9 cellular contexts compared by ENCODE assay signal in genomic region chr19:4122480-4122879, GRCh38. TPM values are rescaled to one million over a fixed set of nuclear protein-coding genes. Genes with fewer than 3 reads are reported as not detected.
DNase-seq lines count a peak whose midpoint lies in the region; ATAC-seq and TF ChIP-seq lines count a peak whose summit lies in the region.
"Had no signal": no experiment of that assay in that cellular context is flagged by ENCODE, and none has a peak within 500 bp of the region (broad histone marks: within the 10 kb centered on the region; RNA-seq: fewer than 3 reads in every experiment).

No MANE protein-coding gene starts in this region.

- ATAC-seq in activated B cell treated with CpG ODN at 0.5 μM for 24 hours (ENCODE audit: low read depth), result no peak
- no peak for ATAC-seq in gastroesophageal sphincter
- ATAC-seq in HG02870 (IDR thresholded peaks at IDR 0.05; ENCODE audit: unreplicated experiment), result no peak

- no peaks in the 10 kb centered on the region for H3K27me3 Mint-ChIP-seq in activated B cell treated with CpG ODN at 0.5 μM for 24 hours

- H3K9me3 Mint-ChIP-seq in activated B cell treated with CpG ODN at 0.5 μM for 24 hours, result no peaks in the 10 kb centered on the region

- peak overlapping the region; percentile 86 to 90 (median 90) for H3K9ac ChIP-seq in skeletal muscle tissue (ENCODE audit: low read depth in 1 of 3, low read length in 3 of 3)

- peak overlapping the region; percentile 78 for H3K27ac Mint-ChIP-seq in activated B cell treated with CpG ODN at 0.5 μM for 24 hours

- in situ Hi-C loops in HAP-1 (cut with MboI; ENCODE audit: low sequenced_read_pairs), result no loop called here

- peak overlapping the region; percentile 85 for H3K4me3 Mint-ChIP-seq in activated B cell treated with CpG ODN at 0.5 μM for 24 hours

- POLR2A ChIA-PET in activated B cell treated with CpG ODN at 0.5 μM for 24 hours (lab: Charles Lee), result interaction anchor here (1.0 kb wide), 1 partner anchor 13 kb away, joined by 3 read pairs; no protein-coding TSS in a partner anchor

- no peak for TF ChIP-seq POLR2A in gastroesophageal sphincter (IDR thresholded peaks at IDR 0.05)

- H3K9me3 ChIP-seq in HAP-1, result no peaks in the 10 kb centered on the region
- H3K9me3 ChIP-seq in gastroesophageal sphincter, result no peaks in the 10 kb centered on the region
- no peaks in the 10 kb centered on the region for H3K9me3 ChIP-seq in skeletal muscle tissue (ENCODE audit: control insufficient read depth in 3 of 3, low read length in 3 of 3)

- TF ChIP-seq CTCF in activated B cell treated with CpG ODN at 0.5 μM for 24 hours (IDR thresholded peaks at IDR 0.05) (no peak), gastroesophageal sphincter (IDR thresholded peaks at IDR 0.05) (no peak)

- H3K4me3 ChIP-seq in HAP-1 (peak overlapping the region; percentile 64), gastroesophageal sphincter (peak overlapping the region in 1 of 2 donors; percentile 84), skeletal muscle tissue (ENCODE audit: low read length in 3 of 3) (peak overlapping the region; percentile 79 to 87 (median 82))

- CTCF ChIA-PET in activated B cell treated with CpG ODN at 0.5 μM for 24 hours (lab: Charles Lee), result no interaction called here

- peaks cover 15% of the 10 kb centered on the region for H3K36me3 Mint-ChIP-seq in activated B cell treated with CpG ODN at 0.5 μM for 24 hours (ENCODE audit: low read depth)

- WGBS in gastroesophageal sphincter (ENCODE audit: low coverage in 1 of 2), 2 donors, result 39 to 51% methylated on average over 3 of the region's 5 CpGs

- DNase-seq in HAP-1 (ENCODE audit: low spot score in 2 of 2) (no peak), activated B cell treated with CpG ODN at 0.5 μM for 24 hours (no peak), DMS 273 (lab: John Stamatoyannopoulos, UW; ENCODE audit: unreplicated experiment) (no peak)
- no peak for DNase-seq in activated effector memory CD4-positive, alpha-beta T cell treated with Interleukin-2 at 50 U/mL for 16 hours
- DNase-seq in effector CD4-positive, alpha-beta T cell, result no peak

- intact Hi-C loops in activated B cell treated with CpG ODN at 0.5 μM for 24 hours (cut with micrococcal nuclease), result loop anchor here (5.0 to 10.0 kb wide), 2 partner anchors 62 to 135 kb away; partner anchors contain the start of genes ANKRD24, EEF2 and SIRT6

- TF ChIP-seq EP300 in gastroesophageal sphincter (IDR thresholded peaks at IDR 0.05), result no peak

- H3K36me3 ChIP-seq in HAP-1 (replicated peaks) (peaks cover 5% of the 10 kb centered on the region; the same call in 1 of the 2 replicates), gastroesophageal sphincter (peaks cover 0 to 31% of the 10 kb centered on the region in 2 donors), skeletal muscle tissue (ENCODE audit: control insufficient read depth in 3 of 3, insufficient read depth in 3 of 3, low read length in 3 of 3) (peaks cover 4 to 5% (median 5%) of the 10 kb centered on the region in 3 donors)

- H3K27ac ChIP-seq in gastroesophageal sphincter, result peak overlapping the region in 3 of 4 donors; percentile 81 to 87 (median 85)
- peak overlapping the region; percentile 55 for H3K27ac ChIP-seq in skeletal muscle tissue (ENCODE audit: low read depth, low read length)

- peaks cover 10% of the 10 kb centered on the region for H3K4me1 ChIP-seq in HAP-1
- peaks cover 4 to 48% (median 16%) of the 10 kb centered on the region in 3 donors for H3K4me1 ChIP-seq in gastroesophageal sphincter
- H3K4me1 ChIP-seq in skeletal muscle tissue (ENCODE audit: control insufficient read depth in 3 of 3, insufficient read depth in 3 of 3, low read length in 3 of 3), result peaks cover 9 to 27% (median 20%) of the 10 kb centered on the region in 3 donors

- peaks cover 27% of the 10 kb centered on the region for H3K4me1 Mint-ChIP-seq in activated B cell treated with CpG ODN at 0.5 μM for 24 hours

- H3K27me3 ChIP-seq in HAP-1 (ENCODE audit: low read depth), result no peaks in the 10 kb centered on the region
- no peaks in the 10 kb centered on the region for H3K27me3 ChIP-seq in gastroesophageal sphincter
- H3K27me3 ChIP-seq in skeletal muscle tissue (ENCODE audit: control insufficient read depth in 3 of 3, insufficient read depth in 3 of 3, low read length in 3 of 3), result no peaks in the 10 kb centered on the region

RNA-seq across cellular contexts. Expression of gene MAP2K2, which starts 1.4 kb away (rescaled TPM):
- total RNA-seq in activated B cell treated with CpG ODN at 0.5 μM for 24 hours (126 TPM in 2 replicates), gastroesophageal sphincter (100 to 1,000 TPM in 1 of 4 donors, 10 to 100 TPM in 3; 53.3 to 112 (median 69.7) TPM), skeletal muscle tissue (114 TPM)

RNA-seq across cellular contexts. Expression of gene CREB3L3, which starts 31.0 kb away (rescaled TPM):
- not detected in 2 replicates for total RNA-seq in activated B cell treated with CpG ODN at 0.5 μM for 24 hours
- total RNA-seq in gastroesophageal sphincter, result not detected
- not detected for total RNA-seq in skeletal muscle tissue
- total RNA-seq: T-helper 1 cell treated with Interleukin-12 subunit alpha and Interleukin-12 subunit beta and Interleukin-4 antibody, amounts not matched to agents 30 ng/mL and 1 ng/mL, for 36 hours had no signal

RNA-seq across cellular contexts. Expression of gene ZBTB7A, which starts 55.8 kb away (rescaled TPM):
- 44.5 and 49.2 TPM in 2 replicates for total RNA-seq in activated B cell treated with CpG ODN at 0.5 μM for 24 hours
- 100 to 1,000 TPM in 1 of 4 donors, 10 to 100 TPM in 3; 65.6 to 122 (median 82.4) TPM for total RNA-seq in gastroesophageal sphincter
- total RNA-seq in skeletal muscle tissue, result 4.2 TPM

RNA-seq across cellular contexts. Expression of gene SIRT6, which starts 59.9 kb away (rescaled TPM):
- total RNA-seq in activated B cell treated with CpG ODN at 0.5 μM for 24 hours (34.1 and 36.8 TPM in 2 replicates), gastroesophageal sphincter (10 to 100 TPM; 10.0 to 35.0 (median 27.1) TPM), skeletal muscle tissue (9.9 TPM)
